ENCODE assay signal across 14 cellular contexts in the genomic region with DNA sequence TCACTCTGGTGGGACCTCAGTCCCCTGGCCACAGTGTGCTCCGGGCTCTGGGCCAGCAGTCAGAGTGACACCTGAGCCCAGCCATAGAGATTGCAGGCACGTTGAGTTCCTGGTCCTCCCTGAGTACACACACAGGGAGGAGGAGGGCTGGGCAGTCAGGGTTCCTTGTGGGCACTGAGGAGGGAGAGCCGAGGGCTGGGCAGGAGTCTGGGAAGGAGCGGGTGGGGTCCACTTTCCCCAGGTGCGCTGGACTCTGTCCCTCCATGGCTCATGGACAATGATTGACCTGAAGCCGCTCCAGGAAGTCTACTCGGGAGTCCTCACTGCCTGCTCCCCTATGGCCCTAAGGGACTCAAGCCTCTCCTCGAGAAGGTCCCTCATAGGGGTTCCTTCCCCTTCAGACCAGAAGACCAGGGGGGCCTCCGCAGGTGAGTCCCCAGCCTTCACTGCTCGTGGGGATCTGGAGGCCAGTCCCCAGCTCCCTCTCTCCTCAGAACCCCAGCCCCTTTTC. TPM values are rescaled to one million over a fixed set of nuclear protein-coding genes. Genes with fewer than 3 reads are reported as not detected.
DNase-seq lines count a peak whose midpoint lies in the region; ATAC-seq, FAIRE-seq and TF ChIP-seq lines count a peak whose summit lies in the region.
"Had no signal": no experiment of that assay in that cellular context is flagged by ENCODE, and none has a peak within 500 bp of the region (broad histone marks: within the 10 kb centered on the region; RNA-seq: fewer than 3 reads in every experiment).

No MANE protein-coding gene starts in this region.

- no peaks in the 10 kb centered on the region for H3K27me3 Mint-ChIP-seq in nephron (ENCODE audit: low read depth)

- no peaks in the 10 kb centered on the region for H3K9me3 ChIP-seq in A549
- no peaks in the 10 kb centered on the region for H3K9me3 ChIP-seq in HCT116 (ENCODE audit: control insufficient read depth in 1 of 2, insufficient read depth in 1 of 2, low read depth in 1 of 2, low read length in 2 of 2)
- no peaks in the 10 kb centered on the region for H3K9me3 ChIP-seq in body of pancreas
- H3K9me3 ChIP-seq: neutrophil had no signal

- no peak for TF ChIP-seq EP300 in A549 (IDR thresholded peaks at IDR 0.05)

- H3K27ac ChIP-seq in A549 (peak overlapping the region in 1 of 2 experiments; percentile 16; a peak in 1 of 6 replicates), HCT116 (ENCODE audit: low read depth, low read length) (no peak overlapping the region), body of pancreas (peak overlapping the region; percentile 61 to 79 (median 74))
- H3K27ac ChIP-seq: dorsolateral prefrontal cortex, neutrophil had no signal

- POLR2A ChIA-PET in A549 (lab: Yijun Ruan, JAX) (no interaction called here), HCT116 (lab: Charles Lee) (no interaction called here)

- 43% methylated on average over 6 of the region's 10 CpGs for WGBS in A549 (ENCODE audit: missing lambda C conversion rate)
- WGBS in body of pancreas, 2 donors: 38 to 53% methylated on average over 6 to 10 of the region's 10 CpGs

- H3K36me3 ChIP-seq in HCT116 (ENCODE audit: control insufficient read depth in 1 of 2, insufficient read depth in 2 of 2, low read length in 2 of 2): peaks cover 16 to 27% of the 10 kb centered on the region in 2 experiments
- peaks cover 0 to 18% of the 10 kb centered on the region in 2 donors for H3K36me3 ChIP-seq in body of pancreas (replicated peaks in 1 of 2; ENCODE audit: insufficient read depth in 1 of 2, low read depth in 2 of 2)

- no peaks in the 10 kb centered on the region for H4K20me1 ChIP-seq in HCT116 (ENCODE audit: insufficient read depth)

- no TSS peak for BruUV-seq in HCT116 (replicated peaks; lab: Mats Ljungman, UMichigan)

- H3K4me2 ChIP-seq in A549: no peak overlapping the region
- H3K4me2 ChIP-seq in HCT116 (ENCODE audit: low read length): no peak overlapping the region

- H3K4me1 Mint-ChIP-seq in nephron: no peaks in the 10 kb centered on the region

- H3K27ac Mint-ChIP-seq in nephron: peak overlapping the region; percentile 58 to 93 (median 88)

- CTCF ChIA-PET in A549 (lab: Yijun Ruan, JAX): interaction anchor here (0.9 to 4.0 kb wide), 3 partner anchors 11 to 13 kb away, joined by 3 to 25 read pairs (median 5); no protein-coding TSS in a partner anchor
- CTCF ChIA-PET in HCT116 (lab: Charles Lee): no interaction called here

- RAD21 ChIA-PET in HCT116 (lab: Charles Lee; ENCODE audit: low non-redundant PET in 1 of 2, low total read pairs in 2 of 2, uncharacterized antibody in 2 of 2, unreplicated experiment in 2 of 2): no interaction called here

- FAIRE-seq in A549 (lab: Jason Lieb, UNC): no peak
- FAIRE-seq: frontal cortex, islet of Langerhans had no signal

- no peak overlapping the region for H2AFZ ChIP-seq in HCT116 (ENCODE audit: low read depth, low read length, poor library complexity, severe bottlenecking)

- no peak for TF ChIP-seq CTCF in A549 (IDR thresholded peaks at IDR 0.05)
- TF ChIP-seq CTCF in HCT116 (IDR thresholded peaks at IDR 0.05 in 2 of 3, conservative IDR thresholded peaks at IDR 0.05 in 1 of 3; ENCODE audit: borderline replicate concordance in 1 of 3, insufficient read depth in 1 of 3, low read depth in 2 of 3, low read length in 2 of 3): no peak
- TF ChIP-seq CTCF in body of pancreas (IDR thresholded peaks at IDR 0.05): no peak
- no peak for TF ChIP-seq CTCF in nephron (IDR thresholded peaks at IDR 0.05; ENCODE audit: unreplicated experiment in 3 of 3)

- TF ChIP-seq POLR2A in A549 (IDR thresholded peaks at IDR 0.05; ENCODE audit: low read length) (no peak), HCT116 (IDR thresholded peaks at IDR 0.05; ENCODE audit: borderline replicate concordance, extremely low read depth, insufficient read depth, insufficient read length) (no peak), body of pancreas (IDR thresholded peaks at IDR 0.05) (peak in 2 of 3 donors; percentile 29 to 47)

- H3K9ac ChIP-seq in HCT116 (ENCODE audit: low read length): no peak overlapping the region

- no peaks in the 10 kb centered on the region for H3K4me1 ChIP-seq in A549
- no peaks in the 10 kb centered on the region for H3K4me1 ChIP-seq in HCT116 (ENCODE audit: control insufficient read depth in 1 of 2, insufficient read depth in 2 of 2, low read length in 2 of 2)
- H3K4me1 ChIP-seq in body of pancreas: peaks cover 20% of the 10 kb centered on the region

- no peaks in the 10 kb centered on the region for H3K9me2 ChIP-seq in HCT116 (ENCODE audit: insufficient read depth)

- no peak overlapping the region for H3K4me3 ChIP-seq in A549
- no peak overlapping the region for H3K4me3 ChIP-seq in HCT116 (replicated peaks in 1 of 2; ENCODE audit: low read depth in 1 of 2, low read length in 2 of 2)
- no peak overlapping the region for H3K4me3 ChIP-seq in body of pancreas
- H3K4me3 ChIP-seq: dorsolateral prefrontal cortex had no signal

- peaks cover 27% of the 10 kb centered on the region for H3K36me3 Mint-ChIP-seq in nephron (ENCODE audit: low read depth)

- no peaks in the 10 kb centered on the region for H3K9me3 Mint-ChIP-seq in nephron

- ATAC-seq in A549 (peak; percentile 45 to 60; a peak in 5 of 6 replicates), HCT116 (peak; percentile 43), body of pancreas (peak; percentile 79), HG02763 (IDR thresholded peaks at IDR 0.05; ENCODE audit: unreplicated experiment) (no peak), GM18861 (IDR thresholded peaks at IDR 0.05; ENCODE audit: unreplicated experiment) (no peak), GM19023 (IDR thresholded peaks at IDR 0.05; ENCODE audit: unreplicated experiment) (no peak)

- H3K4me3 Mint-ChIP-seq in nephron: peak overlapping the region; percentile 24 to 74 (median 60)

- H3K27me3 ChIP-seq in HCT116 (ENCODE audit: insufficient read depth, low read length) (no peaks in the 10 kb centered on the region), body of pancreas (no peaks in the 10 kb centered on the region)
- H3K27me3 ChIP-seq: dorsolateral prefrontal cortex, neutrophil had no signal

- no peak for DNase-seq in A549 (ENCODE audit: low read depth in 1 of 2, low spot score in 1 of 2)
- DNase-seq in HCT116 (ENCODE audit: low read depth, low spot score): no peak
- peak; percentile 51 to 88 (median 76) for DNase-seq in body of pancreas
- DNase-seq in RKO (ENCODE audit: low spot score): no peak
- DNase-seq: dorsolateral prefrontal cortex; Kasumi-1; stimulated activated CD4-positive, alpha-beta T cell treated with anti-CD3 and anti-CD28 coated beads, Interleukin-1b, Interleukin-23, amount 100 ng/mL, for 48 hours had no signal

- TF ChIP-seq RAD21 in A549 (conservative IDR thresholded peaks at IDR 0.05 in 1 of 2, IDR thresholded peaks at IDR 0.05 in 1 of 2) (no peak), HCT116 (IDR thresholded peaks at IDR 0.05; ENCODE audit: low read depth) (no peak)

- H3K79me2 ChIP-seq in HCT116 (ENCODE audit: insufficient read depth, low read length): no peaks in the 10 kb centered on the region

- intact Hi-C loops in HCT116 (cut with micrococcal nuclease) (no loop called here), body of pancreas (cut with DNase I) (no loop called here)

TF ChIP-seq in A549, 52 proteins besides CTCF, POLR2A, EP300 and RAD21 (continues in another document):
- TF ChIP-seq JUNB (IDR thresholded peaks at IDR 0.05): no peak
- TF ChIP-seq CBX8 (IDR thresholded peaks at IDR 0.05): no peak

TF ChIP-seq in HCT116, 20 proteins besides CTCF, POLR2A, EP300 and RAD21 (continues in another document):
- no peak for TF ChIP-seq SIN3A (IDR thresholded peaks at IDR 0.05; ENCODE audit: low read depth)

RNA-seq across cellular contexts. Expression of gene SLC44A4, which starts 1.1 kb away (rescaled TPM):
- polyA plus RNA-seq in A549 (2011; rRNA removed): 0.24 and 0.27 TPM in 2 replicates
- polyA plus RNA-seq in A549 (2012; cell fraction: cytosol; rRNA removed): 0.05 and 0.12 TPM in 2 replicates
- 0.16 and 0.39 TPM in 2 replicates for polyA plus RNA-seq in A549 (2012; cell fraction: nucleus; rRNA removed)
- not detected in 3 replicates for polyA plus RNA-seq in A549 (2017; fragmentation: RNase III; extraction: RNeasy Plus Mini Kit Qiagen cat#74134 plus additional on column Dnase treatment)
- polyA minus RNA-seq in A549 (2011; rRNA and poly(A)+ RNA removed): 0.17 and 0.24 TPM in 2 replicates
- 0.74 TPM for total RNA-seq in HCT116 (2021; ENCODE audit: unreplicated experiment)
- 0.07 and 0.22 TPM in 2 replicates for polyA plus RNA-seq in HCT116 (2012)
- 10 to 100 TPM in 1 of 2 donors, 1 to 10 TPM in 1; 7.3 to 19.2 TPM for total RNA-seq in body of pancreas
- total RNA-seq: frontal cortex had no signal

RNA-seq across cellular contexts. Expression of gene NEU1, which starts 15.1 kb away (rescaled TPM):
- polyA plus RNA-seq in A549 (2011; rRNA removed) (15.8 and 20.6 TPM in 2 replicates), A549 (2017; fragmentation: RNase III; extraction: RNeasy Plus Mini Kit Qiagen cat#74134 plus additional on column Dnase treatment) (12.8 to 19.2 TPM (median 16.0 TPM) in 3 replicates)
- 14.4 and 16.9 TPM in 2 replicates for polyA plus RNA-seq in A549 (2012; cell fraction: cytosol; rRNA removed)
- polyA plus RNA-seq in A549 (2012; cell fraction: nucleus; rRNA removed): 18.6 and 20.0 TPM in 2 replicates
- polyA minus RNA-seq in A549 (2011; rRNA and poly(A)+ RNA removed): 13.0 and 16.0 TPM in 2 replicates
- total RNA-seq in HCT116 (2021; ENCODE audit: unreplicated experiment) (15.1 TPM), body of pancreas (10 to 100 TPM; 29.3 to 30.6 TPM)
- 21.8 and 23.0 TPM in 2 replicates for polyA plus RNA-seq in HCT116 (2012)

RNA-seq across cellular contexts. Expression of gene EHMT2, which starts 19.8 kb away (rescaled TPM):
- polyA plus RNA-seq in A549 (2011; rRNA removed): 15.4 and 16.4 TPM in 2 replicates
- polyA plus RNA-seq in A549 (2012; cell fraction: cytosol; rRNA removed): 52.0 and 56.0 TPM in 2 replicates
- polyA plus RNA-seq in A549 (2012; cell fraction: nucleus; rRNA removed): 121 and 158 TPM in 2 replicates
- 27.0 to 32.3 TPM (median 30.9 TPM) in 3 replicates for polyA plus RNA-seq in A549 (2017; fragmentation: RNase III; extraction: RNeasy Plus Mini Kit Qiagen cat#74134 plus additional on column Dnase treatment)
- 30.7 and 36.5 TPM in 2 replicates for polyA minus RNA-seq in A549 (2011; rRNA and poly(A)+ RNA removed)
- total RNA-seq in HCT116 (2021; ENCODE audit: unreplicated experiment): 84.0 TPM
- polyA plus RNA-seq in HCT116 (2012): 79.2 and 79.9 TPM in 2 replicates
- 10 to 100 TPM; 35.8 to 87.7 TPM for total RNA-seq in body of pancreas

RNA-seq across cellular contexts. Expression of gene ZBTB12, which starts 24.2 kb away (rescaled TPM):
- polyA plus RNA-seq in A549 (2011; rRNA removed) (2.2 and 2.9 TPM in 2 replicates), A549 (2017; fragmentation: RNase III; extraction: RNeasy Plus Mini Kit Qiagen cat#74134 plus additional on column Dnase treatment) (8.4 to 10.1 TPM (median 10.0 TPM) in 3 replicates)
- polyA plus RNA-seq in A549 (2012; cell fraction: cytosol; rRNA removed): 4.6 and 6.8 TPM in 2 replicates
- polyA plus RNA-seq in A549 (2012; cell fraction: nucleus; rRNA removed): 3.6 and 5.4 TPM in 2 replicates
- polyA minus RNA-seq in A549 (2011; rRNA and poly(A)+ RNA removed): 3.2 and 6.5 TPM in 2 replicates
- total RNA-seq in HCT116 (2021; ENCODE audit: unreplicated experiment) (10.3 TPM), body of pancreas (1 to 10 TPM in 1 of 2 donors, not detected in 1; 2.1 TPM)
- 8.9 and 10.3 TPM in 2 replicates for polyA plus RNA-seq in HCT116 (2012)

RNA-seq across cellular contexts. Expression of gene C2, which starts 49.8 kb away (rescaled TPM):
- 0.83 and 0.87 TPM in 2 replicates for polyA plus RNA-seq in A549 (2011; rRNA removed)
- polyA plus RNA-seq in A549 (2012; cell fraction: cytosol; rRNA removed): 0.10 and 0.13 TPM in 2 replicates
- polyA plus RNA-seq in A549 (2012; cell fraction: nucleus; rRNA removed): 0.13 and 0.31 TPM in 2 replicates
- polyA plus RNA-seq in A549 (2017; fragmentation: RNase III; extraction: RNeasy Plus Mini Kit Qiagen cat#74134 plus additional on column Dnase treatment): 0.22 to 0.41 TPM (median 0.36 TPM) in 3 replicates
- 0.99 and 1.8 TPM in 2 replicates for polyA minus RNA-seq in A549 (2011; rRNA and poly(A)+ RNA removed)
- total RNA-seq in HCT116 (2021; ENCODE audit: unreplicated experiment): 3.1 TPM
- polyA plus RNA-seq in HCT116 (2012): 0.62 and 0.78 TPM in 2 replicates
- 1 to 10 TPM; 1.3 TPM for total RNA-seq in body of pancreas

Comparison
In these comparisons a context has a peak if more than half of its experiments do, and no peak if none do; other contexts are left out.
1. ATAC-seq: peak in A549 (2 of 2), HCT116 (single experiment) and body of pancreas (single experiment); none in HG02763 (single experiment), GM18861 (single experiment) and GM19023 (single experiment).
2. DNase-seq: peak in body of pancreas (4 of 4); none in A549 (0 of 2), HCT116 (single experiment) and RKO (single experiment).
3. POLR2A ChIP-seq: peak in body of pancreas (2 of 3); none in A549 (single experiment) and HCT116 (single experiment).